ENCODE assay signal across 1 cellular context in the genomic region with DNA sequence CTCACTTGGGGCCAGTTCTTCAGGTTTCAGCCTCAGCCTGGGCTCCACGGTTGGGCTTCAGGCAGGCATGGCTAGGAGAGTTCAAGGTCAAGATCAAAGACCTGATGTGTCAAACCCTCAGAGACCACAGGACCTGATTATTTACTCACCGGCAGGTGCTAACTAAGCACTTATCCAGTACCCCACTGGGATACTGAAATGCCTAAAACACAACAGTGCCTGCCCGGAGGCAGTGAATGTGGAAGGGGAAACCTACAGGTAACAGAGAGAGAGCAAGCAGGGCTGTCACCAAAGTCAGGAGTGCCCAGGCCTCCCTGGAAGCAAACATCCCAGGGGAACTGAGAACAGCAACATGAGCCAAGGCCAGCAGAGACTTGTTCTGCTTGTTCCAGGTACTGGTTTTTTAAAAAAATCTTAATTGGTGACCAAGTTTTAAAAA.
TF ChIP-seq lines count a peak whose summit lies in the region.

No MANE protein-coding gene starts in this region.

TF ChIP-seq in liver, 16 proteins besides CTCF, POLR2A, EP300 and RAD21 (continued from another document):
- TF ChIP-seq FOXA1 (IDR thresholded peaks at IDR 0.05) (no peak), FOXA2 (IDR thresholded peaks at IDR 0.05) (no peak), GABPA (IDR thresholded peaks at IDR 0.05 in 1 of 2, conservative IDR thresholded peaks at IDR 0.05 in 1 of 2) (no peak), SP1 (IDR thresholded peaks at IDR 0.05) (no peak), TAF1 (conservative IDR thresholded peaks at IDR 0.05) (no peak), HNF4G (IDR thresholded peaks at IDR 0.05) (no peak), NR2F2 (IDR thresholded peaks at IDR 0.05) (no peak)
- TF ChIP-seq, protein P1, sequence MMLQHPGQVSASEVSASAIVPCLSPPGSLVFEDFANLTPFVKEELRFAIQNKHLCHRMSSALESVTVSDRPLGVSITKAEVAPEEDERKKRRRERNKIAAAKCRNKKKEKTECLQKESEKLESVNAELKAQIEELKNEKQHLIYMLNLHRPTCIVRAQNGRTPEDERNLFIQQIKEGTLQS (IDR thresholded peaks at IDR 0.05), result no peak
- TF ChIP-seq, protein P2, sequence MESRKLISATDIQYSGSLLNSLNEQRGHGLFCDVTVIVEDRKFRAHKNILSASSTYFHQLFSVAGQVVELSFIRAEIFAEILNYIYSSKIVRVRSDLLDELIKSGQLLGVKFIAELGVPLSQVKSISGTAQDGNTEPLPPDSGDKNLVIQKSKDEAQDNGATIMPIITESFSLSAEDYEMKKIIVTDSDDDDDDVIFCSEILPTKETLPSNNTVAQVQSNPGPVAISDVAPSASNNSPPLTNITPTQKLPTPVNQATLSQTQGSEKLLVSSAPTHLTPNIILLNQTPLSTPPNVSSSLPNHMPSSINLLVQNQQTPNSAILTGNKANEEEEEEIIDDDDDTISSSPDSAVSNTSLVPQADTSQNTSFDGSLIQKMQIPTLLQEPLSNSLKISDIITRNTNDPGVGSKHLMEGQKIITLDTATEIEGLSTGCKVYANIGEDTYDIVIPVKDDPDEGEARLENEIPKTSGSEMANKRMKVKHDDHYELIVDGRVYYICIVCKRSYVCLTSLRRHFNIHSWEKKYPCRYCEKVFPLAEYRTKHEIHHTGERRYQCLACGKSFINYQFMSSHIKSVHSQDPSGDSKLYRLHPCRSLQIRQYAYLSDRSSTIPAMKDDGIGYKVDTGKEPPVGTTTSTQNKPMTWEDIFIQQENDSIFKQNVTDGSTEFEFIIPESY (IDR thresholded peaks at IDR 0.05), result no peak
